In genomic region chr16:13961099-13961811, GRCh38 we compare ENCODE assay signal across 12 cellular contexts. TPM values are rescaled to one million over a fixed set of nuclear protein-coding genes. Genes with fewer than 3 reads are reported as not detected.
DNase-seq lines count a peak whose midpoint lies in the region; ATAC-seq and TF ChIP-seq lines count a peak whose summit lies in the region.
"Had no signal": no experiment of that assay in that cellular context is flagged by ENCODE, and none has a peak within 500 bp of the region (broad histone marks: within the 10 kb centered on the region; RNA-seq: fewer than 3 reads in every experiment).

No MANE protein-coding gene starts in this region.

- DNase-seq in EH (ENCODE audit: low read depth) (peak; percentile 17), NCI-H2029 treated with DMSO at 0.1 percent for 48 hours (lab: John Stamatoyannopoulos, UW) (peak; percentile 39), astrocyte of the cerebellum (ENCODE audit: low read depth) (peak; percentile 19), myocyte (ENCODE audit: low read depth) (peak; percentile 25), CD14-positive monocyte (ENCODE audit: low spot score) (no peak), HUDEP-2 (lab: John Stamatoyannopoulos, UW; ENCODE audit: unreplicated experiment in 76 of 76) (no peak)
- DNase-seq: activated CD4-positive, alpha-beta T cell treated with anti-CD3 and anti-CD28 coated beads, Interleukin-2, amount 50 U/mL, for 4 hours; central memory CD4-positive, alpha-beta T cell; PC-9; T-helper 17 cell had no signal

- no peak overlapping the region for H3K4me3 Mint-ChIP-seq in CD14-positive monocyte
- H3K4me3 Mint-ChIP-seq: T-helper 17 cell had no signal

- H3K27ac Mint-ChIP-seq in CD14-positive monocyte = peak overlapping the region in 1 of 7 donors; percentile 61
- H3K27ac Mint-ChIP-seq: T-helper 17 cell had no signal

- intact Hi-C loops in CD14-positive monocyte (cut with micrococcal nuclease) = no loop called here

- in situ Hi-C loops in astrocyte of the cerebellum (cut with HindIII; ENCODE audit: low sequenced_read_pairs) = no loop called here

- ATAC-seq in GM19035 (IDR thresholded peaks at IDR 0.05; ENCODE audit: unreplicated experiment) = no peak
- ATAC-seq in HG02610 (IDR thresholded peaks at IDR 0.05; ENCODE audit: unreplicated experiment) = no peak
- ATAC-seq: T-helper 17 cell had no signal

- no peaks in the 10 kb centered on the region for H3K36me3 Mint-ChIP-seq in CD14-positive monocyte

- TF ChIP-seq CTCF in astrocyte of the cerebellum (IDR thresholded peaks at IDR 0.05; ENCODE audit: low read depth, low read length, missing control alignments) (no peak), CD14-positive monocyte (IDR thresholded peaks at IDR 0.05) (no peak)

- peaks cover 18% of the 10 kb centered on the region for H3K4me1 Mint-ChIP-seq in CD14-positive monocyte

- peaks cover 10 to 37% (median 22%) of the 10 kb centered on the region in 3 donors for H3K27me3 Mint-ChIP-seq in CD14-positive monocyte (ENCODE audit: low read depth in 3 of 3)

- no peak overlapping the region for H3K4me3 ChIP-seq in astrocyte of the cerebellum (ENCODE audit: low read depth, low read length)
- H3K4me3 ChIP-seq: PC-9 had no signal

- H3K9me3 Mint-ChIP-seq in CD14-positive monocyte = peaks cover 0 to 7% (median 2%) of the 10 kb centered on the region in 7 donors

RNA-seq across cellular contexts. Expression of gene ERCC4, which starts 41.3 kb away (rescaled TPM):
- total RNA-seq in myocyte = 11.4 and 13.7 TPM in 2 replicates
- 4.3 TPM for polyA plus RNA-seq in myocyte (2012)
- 10 to 100 TPM in 1 of 2 donors, 1 to 10 TPM in 1; 5.9 to 11.8 TPM for polyA plus RNA-seq in CD14-positive monocyte

Comparison
In these comparisons a context has a peak if more than half of its experiments do, and no peak if none do; other contexts are left out.
1. DNase-seq: peak in EH (single experiment), NCI-H2029 treated with DMSO at 0.1 percent for 48 hours (single experiment), astrocyte of the cerebellum (single experiment) and myocyte (single experiment); none in CD14-positive monocyte (single experiment) and HUDEP-2 (0 of 76).